In genomic region chr7:106583133-106583532, GRCh38 we compare ENCODE assay signal across 26 cellular contexts.
A peak's percentile ranks its signal among the peaks of the same experiment; 100 is the strongest.
DNase-seq lines count a peak whose midpoint lies in the region; ATAC-seq and TF ChIP-seq lines count a peak whose summit lies in the region.
"Had no signal": no experiment of that assay in that cellular context is flagged by ENCODE, and none has a peak within 500 bp of the region (broad histone marks: within the 10 kb centered on the region; RNA-seq: fewer than 3 reads in every experiment).

No MANE protein-coding gene starts in this region.

- H3K9ac ChIP-seq in adipocyte (ENCODE audit: low read length), result no peak overlapping the region
- H3K9ac ChIP-seq: BLaER1 had no signal

- H3K4me3 ChIP-seq in AG04450 (ENCODE audit: low read depth, low read length) (no peak overlapping the region), adipocyte (ENCODE audit: low read length) (no peak overlapping the region), fibroblast of pulmonary artery (replicated peaks; ENCODE audit: low read depth, low read length) (no peak overlapping the region), aorta (ENCODE audit: low read length in 2 of 2) (no peak overlapping the region), mucosa of descending colon (no peak overlapping the region)
- H3K4me3 ChIP-seq: BLaER1, heart left ventricle, tibial artery had no signal

- H3K27me3 ChIP-seq in AG04450 (ENCODE audit: control insufficient read depth, insufficient read depth, low read length) (no peaks in the 10 kb centered on the region), adipocyte (replicated peaks; ENCODE audit: control insufficient read depth, insufficient read depth, low read length) (no peaks in the 10 kb centered on the region), aorta (ENCODE audit: control insufficient read depth in 1 of 2, insufficient read depth in 2 of 2, low read length in 1 of 2) (no peaks in the 10 kb centered on the region)
- H3K27me3 ChIP-seq: BLaER1, heart left ventricle, tibial artery had no signal

- 43 to 46% methylated on average over 2 of the region's 2 CpGs for WGBS in aorta, 2 donors

- intact Hi-C loops in aorta (cut with DNase I) (no loop called here), mucosa of descending colon (cut with DNase I, micrococcal nuclease) (no loop called here)

- H3K9me3 ChIP-seq in AG04450 (ENCODE audit: control insufficient read depth, insufficient read depth, low read length) (no peaks in the 10 kb centered on the region), adipocyte (ENCODE audit: control insufficient read depth, low read length) (no peaks in the 10 kb centered on the region), aorta (ENCODE audit: control insufficient read depth, low read length) (no peaks in the 10 kb centered on the region), mucosa of descending colon (no peaks in the 10 kb centered on the region)
- H3K9me3 ChIP-seq: BLaER1, heart left ventricle, tibial artery had no signal

- CTCF ChIA-PET in AG04450 (lab: Charles Lee), result no interaction called here
- CTCF ChIA-PET in HEK293T (lab: Yijun Ruan, JAX), result no interaction called here

- H3K27ac ChIP-seq in AG04450 (ENCODE audit: low read depth, low read length) (no peak overlapping the region), aorta (ENCODE audit: low read depth in 1 of 2, low read length in 2 of 2) (no peak overlapping the region)
- H3K27ac ChIP-seq: BLaER1, foreskin keratinocyte, heart left ventricle, tibial artery had no signal

- TF ChIP-seq CTCF in AG04450 (IDR thresholded peaks at IDR 0.05; ENCODE audit: low read depth, low read length), result no peak
- no peak for TF ChIP-seq CTCF in fibroblast of pulmonary artery (IDR thresholded peaks at IDR 0.05; ENCODE audit: low read length, missing control alignments)
- TF ChIP-seq CTCF in mucosa of descending colon (IDR thresholded peaks at IDR 0.05), result no peak

- peak; percentile 42 for DNase-seq in AG04450 (ENCODE audit: low read depth, low spot score)
- peak; percentile 44 for DNase-seq in EL
- DNase-seq in adipocyte (ENCODE audit: low read depth), result peak; percentile 80
- DNase-seq in fibroblast of pulmonary artery (ENCODE audit: low read depth), result peak; percentile 23
- no peak for DNase-seq in aorta
- no peak for DNase-seq in mucosa of descending colon
- no peak for DNase-seq in ecto neural progenitor cell (ENCODE audit: low spot score)
- DNase-seq in HEK293T (ENCODE audit: extremely low spot score), result no peak
- DNase-seq: activated CD4-positive, alpha-beta memory T cell treated with anti-CD3 and anti-CD28 coated beads for 36 hours; activated naive CD4-positive, alpha-beta T cell treated with Interleukin-2 at 50 U/mL for 16 hours; cerebellar nuclear complex; foreskin keratinocyte; heart left ventricle; Karpas-422; kidney; naive B cell; NCI-H1436 treated with DMSO at 0.1 percent for 48 hours; NCI-H2081 treated with DMSO at 0.1 percent for 48 hours; NCI-H226; NCI-H69; PC-3; stimulated activated CD4-positive, alpha-beta T cell treated with anti-CD3 and anti-CD28 coated beads, Interleukin-4, amount 100 ng/mL, for 24 hours; T-helper 2 cell; tibial artery had no signal

- H3K4me1 ChIP-seq in adipocyte (ENCODE audit: control insufficient read depth, insufficient read depth, low read length) (peaks cover 13% of the 10 kb centered on the region), aorta (ENCODE audit: control insufficient read depth in 1 of 2, insufficient read depth in 2 of 2, low read length in 2 of 2) (no peaks in the 10 kb centered on the region), mucosa of descending colon (ENCODE audit: low read depth) (no peaks in the 10 kb centered on the region)
- H3K4me1 ChIP-seq: BLaER1, foreskin keratinocyte, heart left ventricle, tibial artery had no signal

- ATAC-seq in aorta (ENCODE audit: low FRiP score) (no peak), mucosa of descending colon (no peak)
- ATAC-seq: foreskin keratinocyte, heart left ventricle, PC-3, sciatic nerve had no signal

- no peaks in the 10 kb centered on the region for H3K36me3 ChIP-seq in adipocyte (ENCODE audit: control insufficient read depth, insufficient read depth, low read length, severe bottlenecking)
- H3K36me3 ChIP-seq in aorta (ENCODE audit: control insufficient read depth in 1 of 2, insufficient read depth in 2 of 2, low read length in 1 of 2), result no peaks in the 10 kb centered on the region
- no peaks in the 10 kb centered on the region for H3K36me3 ChIP-seq in mucosa of descending colon (ENCODE audit: low read depth)
- H3K36me3 ChIP-seq: BLaER1, heart left ventricle, tibial artery had no signal

- POLR2A ChIA-PET in AG04450 (lab: Yijun Ruan, JAX), result no interaction called here
- POLR2A ChIA-PET in HEK293T (lab: Yijun Ruan, JAX), result no interaction called here

TF ChIP-seq in HEK293T, 16 proteins besides CTCF, POLR2A, EP300 and RAD21:
- TF ChIP-seq FOXM1 (IDR thresholded peaks at IDR 0.05; ENCODE audit: borderline replicate concordance) (no peak), SP1 (IDR thresholded peaks at IDR 0.05) (no peak)

Comparison
In these comparisons a context has a peak if more than half of its experiments do, and no peak if none do; other contexts are left out.
1. DNase-seq: peak in AG04450 (single experiment), EL (single experiment), adipocyte (single experiment) and fibroblast of pulmonary artery (single experiment); none in aorta (0 of 2), mucosa of descending colon (0 of 3), ecto neural progenitor cell (single experiment) and HEK293T (single experiment).